10 cellular contexts compared by ENCODE assay signal in genomic region chr9:16213781-16214515, GRCh38.
DNase-seq lines count a peak whose midpoint lies in the region; ATAC-seq, FAIRE-seq and TF ChIP-seq lines count a peak whose summit lies in the region.
"Had no signal": no experiment of that assay in that cellular context is flagged by ENCODE, and none has a peak within 500 bp of the region (broad histone marks: within the 10 kb centered on the region; RNA-seq: fewer than 3 reads in every experiment).

No MANE protein-coding gene starts in this region.

- H3K27ac Mint-ChIP-seq in astrocyte (ENCODE audit: unreplicated experiment): no peak overlapping the region

- DNase-seq in GM04503 (ENCODE audit: low read depth) (peak; percentile 87), astrocyte (ENCODE audit: low read depth) (peak; percentile 99), right atrium auricular region (ENCODE audit: low spot score) (peak; percentile 85), skeletal muscle cell (ENCODE audit: low read depth) (peak; percentile 87), islet precursor cell (no peak), NK-92 (lab: John Stamatoyannopoulos, UW; ENCODE audit: unreplicated experiment) (no peak), activated T-cell treated with anti-CD3 and anti-CD28 coated beads for 4 hours (no peak)
- DNase-seq: activated CD8-positive, alpha-beta memory T cell treated with anti-CD3 and anti-CD28 coated beads, Interleukin-2, amount 50 U/mL, for 4 hours; DMS79 had no signal

- peaks cover 31% of the 10 kb centered on the region for H3K4me1 ChIP-seq in astrocyte (ENCODE audit: insufficient read depth, low read length)
- peaks cover 0 to 15% of the 10 kb centered on the region in 2 donors for H3K4me1 ChIP-seq in right atrium auricular region

- H3K36me3 ChIP-seq in astrocyte (ENCODE audit: insufficient read depth, low read length) (no peaks in the 10 kb centered on the region), right atrium auricular region (no peaks in the 10 kb centered on the region)

- H3K9ac ChIP-seq in astrocyte (ENCODE audit: low read length): no peak overlapping the region

- no peak for ATAC-seq in HG02571 (IDR thresholded peaks at IDR 0.05; ENCODE audit: unreplicated experiment)

- H3K9me3 ChIP-seq in astrocyte (ENCODE audit: insufficient read depth, low read depth, low read length) (no peaks in the 10 kb centered on the region), right atrium auricular region (no peaks in the 10 kb centered on the region)

- TF ChIP-seq CTCF in astrocyte (IDR thresholded peaks at IDR 0.05; ENCODE audit: insufficient read depth, low read depth, low read length): no peak
- TF ChIP-seq CTCF in right atrium auricular region (IDR thresholded peaks at IDR 0.05): no peak

- no peaks in the 10 kb centered on the region for H3K79me2 ChIP-seq in astrocyte (ENCODE audit: insufficient read depth, low read length)

- H3K27me3 Mint-ChIP-seq in astrocyte (ENCODE audit: low read depth, unreplicated experiment): peaks cover 6% of the 10 kb centered on the region

- H3K4me1 Mint-ChIP-seq in astrocyte (ENCODE audit: low read depth, unreplicated experiment): peaks cover 3% of the 10 kb centered on the region

- no peak overlapping the region for H3K4me3 Mint-ChIP-seq in astrocyte (ENCODE audit: unreplicated experiment)

- peaks cover 5% of the 10 kb centered on the region for H3K9me3 Mint-ChIP-seq in astrocyte (ENCODE audit: unreplicated experiment)

- peaks cover 4% of the 10 kb centered on the region for H3K36me3 Mint-ChIP-seq in astrocyte (ENCODE audit: low read depth, unreplicated experiment)

- H2AFZ ChIP-seq in astrocyte (ENCODE audit: low read depth, low read length): no peak overlapping the region

- no peaks in the 10 kb centered on the region for H4K20me1 ChIP-seq in astrocyte (ENCODE audit: insufficient read depth, low read length)

- peak overlapping the region; percentile 55 for H3K27ac ChIP-seq in astrocyte (ENCODE audit: low read depth, low read length)
- H3K27ac ChIP-seq in right atrium auricular region: peak overlapping the region in 1 of 2 donors; percentile 3

- no peaks in the 10 kb centered on the region for H3K27me3 ChIP-seq in astrocyte (ENCODE audit: insufficient read depth, low read length)
- no peaks in the 10 kb centered on the region for H3K27me3 ChIP-seq in right atrium auricular region

- H3K4me3 ChIP-seq in astrocyte (ENCODE audit: insufficient read depth, low read depth, low read length) (no peak overlapping the region), right atrium auricular region (no peak overlapping the region), skeletal muscle cell (ENCODE audit: low read depth, low read length) (no peak overlapping the region)

- H3K4me2 ChIP-seq in astrocyte (ENCODE audit: low read length): peak overlapping the region; percentile 48

- FAIRE-seq in astrocyte (lab: Jason Lieb, UNC): peak; percentile 90

Comparison
In these comparisons a context has a peak if more than half of its experiments do, and no peak if none do; other contexts are left out.
1. DNase-seq: peak in GM04503 (single experiment), astrocyte (single experiment), right atrium auricular region (single experiment) and skeletal muscle cell (single experiment); none in islet precursor cell (single experiment), NK-92 (single experiment) and activated T-cell treated with anti-CD3 and anti-CD28 coated beads for 4 hours (single experiment).